In the genomic region with DNA sequence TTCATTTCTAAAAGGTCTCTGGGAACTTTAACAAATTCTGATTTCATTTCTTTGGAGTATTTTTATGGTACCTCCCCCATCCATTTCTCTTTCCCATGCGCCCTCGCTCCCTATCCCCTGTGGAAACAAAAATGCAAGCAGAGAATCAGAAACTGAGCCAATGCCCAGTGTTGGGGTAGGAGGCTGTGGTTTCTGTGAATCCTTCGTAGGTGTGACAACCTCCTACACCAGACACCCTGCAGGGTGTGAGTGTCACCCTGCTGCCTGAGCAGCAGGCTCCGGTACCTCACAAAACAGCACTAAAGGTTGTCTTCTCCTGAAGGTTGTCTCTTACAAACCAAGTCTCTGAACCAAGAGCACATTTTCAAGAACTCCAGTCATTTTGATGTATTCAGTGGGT, we compare ENCODE assay signal across 25 cellular contexts.
"Had no signal": no experiment of that assay in that cellular context is flagged by ENCODE, and none has a peak within 500 bp of the region (broad histone marks: within the 10 kb centered on the region; RNA-seq: fewer than 3 reads in every experiment).

No MANE protein-coding gene starts in this region.

- H3K36me3 Mint-ChIP-seq: naive thymus-derived CD8-positive, alpha-beta T cell had no signal

- H3K4me1 Mint-ChIP-seq: stimulated activated naive CD8-positive, alpha-beta T cell treated with anti-CD3 and anti-CD28 coated beads, Interleukin-15, amount 100 ng/mL, for 72 hours had no signal

- H3K27ac Mint-ChIP-seq: naive thymus-derived CD8-positive, alpha-beta T cell had no signal

- H3K4me3 Mint-ChIP-seq: naive thymus-derived CD8-positive, alpha-beta T cell; stimulated activated naive CD8-positive, alpha-beta T cell treated with anti-CD3 and anti-CD28 coated beads, Interleukin-15, amount 100 ng/mL, for 72 hours had no signal

- H3K27ac ChIP-seq: esophagus squamous epithelium, heart left ventricle, hepatocyte, pancreas, right lobe of liver, suprapubic skin, transverse colon, upper lobe of right lung, uterus had no signal

- DNase-seq: cerebellar nuclear complex; effector CD8-positive, alpha-beta T cell; erythroblast; esophagus squamous epithelium; foreskin melanocyte; heart left ventricle; kidney; mesenchymal stem cell; midbrain; naive thymus-derived CD8-positive, alpha-beta T cell; occipital lobe; pancreas; right lobe of liver; stimulated activated CD4-positive, alpha-beta T cell treated with anti-CD3 and anti-CD28 coated beads, Interleukin-12 subunit alpha, Interleukin-12 subunit beta, amount 100 ng/mL, for 4 hours; stimulated activated CD4-positive, alpha-beta T cell treated with anti-CD3 and anti-CD28 coated beads, Interleukin-1b, Interleukin-23, amount 100 ng/mL, for 48 hours; stimulated activated CD4-positive, alpha-beta T cell treated with anti-CD3 and anti-CD28 coated beads, Interleukin-4, amount 100 ng/mL, for 1 hour; stimulated activated CD8-positive, alpha-beta memory T cell treated with anti-CD3 and anti-CD28 coated beads, Interleukin-4, amount 100 ng/mL, for 48 hours; stimulated activated naive CD4-positive, alpha-beta T cell; stimulated activated naive CD8-positive, alpha-beta T cell treated with anti-CD3 and anti-CD28 coated beads, Interleukin-15, amount 100 ng/mL, for 72 hours; transverse colon; upper lobe of right lung; uterus had no signal

- ATAC-seq: heart left ventricle; left lobe of liver; naive thymus-derived CD8-positive, alpha-beta T cell; pancreas; right lobe of liver; stimulated activated naive CD8-positive, alpha-beta T cell treated with anti-CD3 and anti-CD28 coated beads, Interleukin-15, amount 100 ng/mL, for 72 hours; upper lobe of right lung had no signal
